In the genomic region with DNA sequence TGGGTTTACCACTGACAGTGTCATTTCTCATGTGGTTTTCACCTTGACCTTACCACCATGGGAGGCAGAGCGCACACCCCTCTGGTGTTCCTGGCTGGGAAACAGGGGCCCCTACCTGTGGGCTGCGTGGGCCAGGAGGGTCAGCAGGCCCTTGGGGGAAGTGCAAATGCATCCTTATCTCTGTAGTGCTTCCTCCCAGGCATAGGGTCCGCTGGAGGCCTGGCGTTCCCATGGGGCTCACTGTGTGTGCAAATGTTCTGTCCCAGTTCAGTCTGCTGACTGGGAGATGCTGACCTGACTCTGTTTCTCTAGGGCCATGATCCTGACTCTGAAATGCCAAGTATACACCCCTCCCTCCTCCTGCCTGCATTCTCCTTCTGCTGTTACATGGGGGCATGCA, we compare ENCODE assay signal across 17 cellular contexts. TPM values are rescaled to one million over a fixed set of nuclear protein-coding genes. Genes with fewer than 3 reads are reported as not detected.
A peak's percentile ranks its signal among the peaks of the same experiment; 100 is the strongest.
DNase-seq lines count a peak whose midpoint lies in the region; ATAC-seq and TF ChIP-seq lines count a peak whose summit lies in the region.
"Had no signal": no experiment of that assay in that cellular context is flagged by ENCODE, and none has a peak within 500 bp of the region (broad histone marks: within the 10 kb centered on the region; RNA-seq: fewer than 3 reads in every experiment).

No MANE protein-coding gene starts in this region.

- DNase-seq in activated CD8-positive, alpha-beta T cell treated with anti-CD3 and anti-CD28 coated beads, Interleukin-2, amount 10 ng/mL, durations not matched to agents 7 days and 5 days, result no peak
- DNase-seq in activated CD8-positive, alpha-beta T cell treated with anti-CD3 and anti-CD28 coated beads for 36 hours, result no peak
- DNase-seq in CD4-positive, alpha-beta memory T cell, result no peak
- DNase-seq in mesenteric fat pad (ENCODE audit: low spot score), result peak; percentile 75
- DNase-seq in globus pallidus (ENCODE audit: low spot score), result no peak
- DNase-seq in SHP77 (lab: John Stamatoyannopoulos, UW), result no peak
- DNase-seq in GOT3 (lab: John Stamatoyannopoulos, UW), result no peak
- DNase-seq: Caco-2, DMS153, EL, NCI-H1048, NCI-H146, NCI-H2081 had no signal

- H3K27ac Mint-ChIP-seq in activated CD8-positive, alpha-beta T cell treated with anti-CD3 and anti-CD28 coated beads, Interleukin-2, amount 10 ng/mL, durations not matched to agents 7 days and 5 days, result peak overlapping the region; percentile 4
- no peak overlapping the region for H3K27ac Mint-ChIP-seq in activated CD8-positive, alpha-beta T cell treated with anti-CD3 and anti-CD28 coated beads for 36 hours
- peak overlapping the region in 6 of 7 donors; percentile 63 to 92 (median 90) for H3K27ac Mint-ChIP-seq in CD4-positive, alpha-beta memory T cell
- peak overlapping the region in 3 of 5 experiments; percentile 49 to 69 (median 56) for H3K27ac Mint-ChIP-seq in brain

- CTCF ChIA-PET in activated CD8-positive, alpha-beta T cell treated with anti-CD3 and anti-CD28 coated beads, Interleukin-2, amount 10 ng/mL, durations not matched to agents 7 days and 5 days (lab: Charles Lee), result interaction anchor here (2.1 to 2.9 kb wide), 2 partner anchors 20 to 242 kb away, joined by 6 to 16 read pairs; no protein-coding TSS in a partner anchor
- CTCF ChIA-PET in activated CD8-positive, alpha-beta T cell treated with anti-CD3 and anti-CD28 coated beads for 36 hours (lab: Charles Lee), result interaction anchor here (1.1 kb wide), 1 partner anchor 21 kb away, joined by 4 read pairs; no protein-coding TSS in a partner anchor
- CTCF ChIA-PET in CD4-positive, alpha-beta memory T cell (lab: Charles Lee; ENCODE audit: partially characterized antibody), result interaction anchor here (3.8 kb wide), 1 partner anchor 242 kb away, joined by 14 read pairs; no protein-coding TSS in a partner anchor

- peaks cover 34% of the 10 kb centered on the region for H3K4me1 Mint-ChIP-seq in activated CD8-positive, alpha-beta T cell treated with anti-CD3 and anti-CD28 coated beads, Interleukin-2, amount 10 ng/mL, durations not matched to agents 7 days and 5 days (ENCODE audit: low read depth)
- H3K4me1 Mint-ChIP-seq in activated CD8-positive, alpha-beta T cell treated with anti-CD3 and anti-CD28 coated beads for 36 hours (ENCODE audit: low read depth), result peaks cover 36% of the 10 kb centered on the region
- H3K4me1 Mint-ChIP-seq in CD4-positive, alpha-beta memory T cell, result peaks cover 27 to 49% (median 31%) of the 10 kb centered on the region in 4 donors
- peaks cover 90% of the 10 kb centered on the region for H3K4me1 Mint-ChIP-seq in brain

- no peak for ATAC-seq in activated CD8-positive, alpha-beta T cell treated with anti-CD3 and anti-CD28 coated beads, Interleukin-2, amount 10 ng/mL, durations not matched to agents 7 days and 5 days
- ATAC-seq in activated CD8-positive, alpha-beta T cell treated with anti-CD3 and anti-CD28 coated beads for 36 hours, result no peak
- ATAC-seq: Panc1 had no signal

- TF ChIP-seq CTCF in activated CD8-positive, alpha-beta T cell treated with anti-CD3 and anti-CD28 coated beads for 36 hours (IDR thresholded peaks at IDR 0.05), result no peak
- no peak for TF ChIP-seq CTCF in brain (conservative IDR thresholded peaks at IDR 0.05)

- H3K27me3 Mint-ChIP-seq in activated CD8-positive, alpha-beta T cell treated with anti-CD3 and anti-CD28 coated beads, Interleukin-2, amount 10 ng/mL, durations not matched to agents 7 days and 5 days (ENCODE audit: low read depth), result no peaks in the 10 kb centered on the region
- H3K27me3 Mint-ChIP-seq in activated CD8-positive, alpha-beta T cell treated with anti-CD3 and anti-CD28 coated beads for 36 hours, result no peaks in the 10 kb centered on the region
- H3K27me3 Mint-ChIP-seq in CD4-positive, alpha-beta memory T cell, result no peaks in the 10 kb centered on the region
- no peaks in the 10 kb centered on the region for H3K27me3 Mint-ChIP-seq in brain

- H3K9me3 ChIP-seq in CD4-positive, alpha-beta memory T cell (ENCODE audit: control insufficient read depth in 1 of 2, low read length in 2 of 2), result no peaks in the 10 kb centered on the region
- H3K9me3 ChIP-seq: Caco-2 had no signal

- intact Hi-C loops in activated CD8-positive, alpha-beta T cell treated with anti-CD3 and anti-CD28 coated beads for 36 hours (cut with micrococcal nuclease), result no loop called here
- intact Hi-C loops in CD4-positive, alpha-beta memory T cell (cut with micrococcal nuclease), result no loop called here

- POLR2A ChIA-PET in activated CD8-positive, alpha-beta T cell treated with anti-CD3 and anti-CD28 coated beads, Interleukin-2, amount 10 ng/mL, durations not matched to agents 7 days and 5 days (lab: Charles Lee), result no interaction called here
- POLR2A ChIA-PET in activated CD8-positive, alpha-beta T cell treated with anti-CD3 and anti-CD28 coated beads for 36 hours (lab: Charles Lee), result no interaction called here
- POLR2A ChIA-PET in CD4-positive, alpha-beta memory T cell (lab: Charles Lee; ENCODE audit: partially characterized antibody), result no interaction called here

- H3K4me1 ChIP-seq in CD4-positive, alpha-beta memory T cell (ENCODE audit: insufficient read depth, low read length), result peaks cover 35% of the 10 kb centered on the region
- H3K4me1 ChIP-seq: Caco-2 had no signal

- no peak overlapping the region for H3K4me3 Mint-ChIP-seq in activated CD8-positive, alpha-beta T cell treated with anti-CD3 and anti-CD28 coated beads, Interleukin-2, amount 10 ng/mL, durations not matched to agents 7 days and 5 days
- H3K4me3 Mint-ChIP-seq in activated CD8-positive, alpha-beta T cell treated with anti-CD3 and anti-CD28 coated beads for 36 hours, result no peak overlapping the region
- H3K4me3 Mint-ChIP-seq in CD4-positive, alpha-beta memory T cell, result no peak overlapping the region
- no peak overlapping the region for H3K4me3 Mint-ChIP-seq in brain

- no peak overlapping the region for H3K4me3 ChIP-seq in CD4-positive, alpha-beta memory T cell (ENCODE audit: low read length in 2 of 2)

- H3K27me3 ChIP-seq in CD4-positive, alpha-beta memory T cell (ENCODE audit: insufficient read depth, low read length), result no peaks in the 10 kb centered on the region

- no peaks in the 10 kb centered on the region for H3K36me3 ChIP-seq in CD4-positive, alpha-beta memory T cell (ENCODE audit: insufficient read depth, low read length)

- no peaks in the 10 kb centered on the region for H3K36me3 Mint-ChIP-seq in activated CD8-positive, alpha-beta T cell treated with anti-CD3 and anti-CD28 coated beads, Interleukin-2, amount 10 ng/mL, durations not matched to agents 7 days and 5 days (ENCODE audit: low read depth)
- H3K36me3 Mint-ChIP-seq in activated CD8-positive, alpha-beta T cell treated with anti-CD3 and anti-CD28 coated beads for 36 hours (ENCODE audit: low read depth), result no peaks in the 10 kb centered on the region
- H3K36me3 Mint-ChIP-seq in CD4-positive, alpha-beta memory T cell, result peaks cover 0 to 3% of the 10 kb centered on the region in 2 donors
- H3K36me3 Mint-ChIP-seq in brain, result no peaks in the 10 kb centered on the region

- H3K27ac ChIP-seq in CD4-positive, alpha-beta memory T cell (ENCODE audit: low read depth, low read length), result no peak overlapping the region
- H3K27ac ChIP-seq: C4-2B, KMS-11 had no signal

- H3K9me3 Mint-ChIP-seq in activated CD8-positive, alpha-beta T cell treated with anti-CD3 and anti-CD28 coated beads, Interleukin-2, amount 10 ng/mL, durations not matched to agents 7 days and 5 days (ENCODE audit: insufficient read depth), result no peaks in the 10 kb centered on the region
- no peaks in the 10 kb centered on the region for H3K9me3 Mint-ChIP-seq in activated CD8-positive, alpha-beta T cell treated with anti-CD3 and anti-CD28 coated beads for 36 hours
- no peaks in the 10 kb centered on the region for H3K9me3 Mint-ChIP-seq in CD4-positive, alpha-beta memory T cell
- H3K9me3 Mint-ChIP-seq in brain, result no peaks in the 10 kb centered on the region

RNA-seq across cellular contexts. Expression of gene WDR25, which starts 28.1 kb away (rescaled TPM):
- total RNA-seq in activated CD8-positive, alpha-beta T cell treated with anti-CD3 and anti-CD28 coated beads, Interleukin-2, amount 10 ng/mL, durations not matched to agents 7 days and 5 days, result 1 to 10 TPM; 7.2 to 7.9 TPM
- total RNA-seq in activated CD8-positive, alpha-beta T cell treated with anti-CD3 and anti-CD28 coated beads for 36 hours, result 1 to 10 TPM; 6.2 to 7.5 TPM
- 1 to 10 TPM; 5.7 to 6.5 TPM for total RNA-seq in CD4-positive, alpha-beta memory T cell
- polyA plus RNA-seq in CD4-positive, alpha-beta memory T cell, result 10 to 100 TPM in 1 of 2 donors, 1 to 10 TPM in 1; 9.2 to 14.4 TPM
- 22.8 TPM for polyA plus RNA-seq in brain (ENCODE audit: insufficient read depth, low read depth, low replicate concordance)
- total RNA-seq in mesenteric fat pad, result 8.7 TPM
